ENCODE assay signal across 8 cellular contexts in the genomic region with DNA sequence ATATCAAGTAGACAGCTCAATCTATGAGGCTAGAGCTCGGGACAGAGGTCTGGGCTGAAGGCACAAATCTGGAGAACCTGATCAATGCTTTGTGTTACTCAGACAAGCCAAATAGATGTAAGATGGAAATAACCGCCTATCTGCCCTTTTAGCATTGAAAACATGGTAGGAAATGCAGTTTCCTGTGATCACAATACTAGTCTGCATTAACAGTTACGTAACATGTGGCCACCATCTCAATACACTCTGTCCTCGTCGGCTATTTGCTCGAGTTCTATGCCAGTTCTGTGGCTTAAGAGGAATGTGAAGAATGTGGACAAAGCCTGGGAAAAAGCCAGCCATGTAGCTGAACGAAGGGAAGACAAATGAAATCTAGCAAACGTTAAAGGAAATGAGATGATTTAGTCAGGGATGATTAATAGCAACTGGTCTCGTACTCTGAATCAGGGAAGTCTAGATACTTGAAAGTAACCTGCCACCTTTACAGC.
A peak's percentile ranks its signal among the peaks of the same experiment; 100 is the strongest.
DNase-seq lines count a peak whose midpoint lies in the region; ATAC-seq and TF ChIP-seq lines count a peak whose summit lies in the region.

No MANE protein-coding gene starts in this region.

- TF ChIP-seq CTCF in LNCaP clone FGC (IDR thresholded peaks at IDR 0.05; ENCODE audit: control insufficient read depth, extremely low read depth, insufficient read depth) (no peak), endothelial cell (IDR thresholded peaks at IDR 0.05; ENCODE audit: unreplicated experiment) (no peak), mucosa of descending colon (IDR thresholded peaks at IDR 0.05) (no peak), glutamatergic neuron (IDR thresholded peaks at IDR 0.05; ENCODE audit: partially characterized antibody, unreplicated experiment) (no peak)

- intact Hi-C loops in mucosa of descending colon (cut with DNase I, micrococcal nuclease), result no loop called here

- H3K27ac Mint-ChIP-seq in endothelial cell (ENCODE audit: unreplicated experiment) (peak overlapping the region; percentile 99), glutamatergic neuron (ENCODE audit: unreplicated experiment) (no peak overlapping the region)

- peak; percentile 98 for DNase-seq in ACHN
- peak; percentile 58 for DNase-seq in LNCaP clone FGC (ENCODE audit: low read depth)
- DNase-seq in endothelial cell (ENCODE audit: low spot score), result peak; percentile 49
- no peak for DNase-seq in mucosa of descending colon
- DNase-seq in glutamatergic neuron, result no peak
- DNase-seq in nucleus accumbens (lab: John Stamatoyannopoulos, UW), result no peak

- H3K4me3 ChIP-seq in LNCaP clone FGC (ENCODE audit: low read depth, low read length) (no peak overlapping the region), mucosa of descending colon (no peak overlapping the region)

- H3K4me3 Mint-ChIP-seq in endothelial cell (ENCODE audit: unreplicated experiment) (peak overlapping the region; percentile 56), glutamatergic neuron (ENCODE audit: unreplicated experiment) (no peak overlapping the region)

- H3K36me3 Mint-ChIP-seq in endothelial cell (ENCODE audit: low read depth, unreplicated experiment) (no peaks in the 10 kb centered on the region), glutamatergic neuron (ENCODE audit: unreplicated experiment) (no peaks in the 10 kb centered on the region)

- peaks cover 26% of the 10 kb centered on the region for H3K4me1 Mint-ChIP-seq in endothelial cell (ENCODE audit: unreplicated experiment)
- no peaks in the 10 kb centered on the region for H3K4me1 Mint-ChIP-seq in glutamatergic neuron (ENCODE audit: low read depth, unreplicated experiment)

- no peaks in the 10 kb centered on the region for H3K4me1 ChIP-seq in mucosa of descending colon (ENCODE audit: low read depth)

- ATAC-seq in mucosa of descending colon, result peak; percentile 55
- ATAC-seq in HG03469 (IDR thresholded peaks at IDR 0.05; ENCODE audit: unreplicated experiment), result no peak
- no peak for ATAC-seq in HG02610 (IDR thresholded peaks at IDR 0.05; ENCODE audit: unreplicated experiment)

- H3K9me3 Mint-ChIP-seq in endothelial cell (ENCODE audit: unreplicated experiment), result no peaks in the 10 kb centered on the region
- no peaks in the 10 kb centered on the region for H3K9me3 Mint-ChIP-seq in glutamatergic neuron (ENCODE audit: unreplicated experiment)

- in situ Hi-C loops in ACHN (cut with HindIII; ENCODE audit: low pct_ligation_motif_present, low pct_unique_long_range_greater_than_20kb, low sequenced_read_pairs), result no loop called here

- H3K9me3 ChIP-seq in mucosa of descending colon, result no peaks in the 10 kb centered on the region

- H3K27me3 Mint-ChIP-seq in endothelial cell (ENCODE audit: unreplicated experiment) (no peaks in the 10 kb centered on the region), glutamatergic neuron (ENCODE audit: unreplicated experiment) (no peaks in the 10 kb centered on the region)

- H3K36me3 ChIP-seq in mucosa of descending colon (ENCODE audit: low read depth), result no peaks in the 10 kb centered on the region

Comparison
In these comparisons a context has a peak if more than half of its experiments do, and no peak if none do; other contexts are left out.
1. DNase-seq: peak in ACHN (single experiment), LNCaP clone FGC (single experiment) and endothelial cell (single experiment); none in mucosa of descending colon (0 of 3), glutamatergic neuron (single experiment) and nucleus accumbens (0 of 56).